In genomic region chr2:238573065-238573778, GRCh38 we compare ENCODE assay signal across 8 cellular contexts.
DNase-seq lines count a peak whose midpoint lies in the region; ATAC-seq and TF ChIP-seq lines count a peak whose summit lies in the region.

No MANE protein-coding gene starts in this region.

- no peaks in the 10 kb centered on the region for H3K9me3 ChIP-seq in left lung

- peaks cover 0 to 5% of the 10 kb centered on the region in 2 donors for H3K4me1 ChIP-seq in left lung

- no peak overlapping the region for H3K4me3 ChIP-seq in left lung

- DNase-seq in ACHN = peak; percentile 12
- DNase-seq in GM13977 (ENCODE audit: low spot score) = peak; percentile 74
- peak; percentile 17 to 31 for DNase-seq in activated CD4-positive, alpha-beta T cell treated with anti-CD3 and anti-CD28 coated beads, Interleukin-2, amount 50 U/mL, for 48 hours
- DNase-seq in left lung = no peak
- DNase-seq in LoVo (ENCODE audit: low spot score) = no peak
- no peak for DNase-seq in G401 (ENCODE audit: low spot score)
- DNase-seq in NCI-H1436 treated with DMSO at 0.1 percent for 48 hours (lab: John Stamatoyannopoulos, UW) = no peak

- H3K27ac ChIP-seq in left lung = no peak overlapping the region

- H3K36me3 ChIP-seq in left lung = no peaks in the 10 kb centered on the region

- ATAC-seq in left lung (no peak), HG03432 (IDR thresholded peaks at IDR 0.05; ENCODE audit: unreplicated experiment) (no peak)

- TF ChIP-seq CTCF in GM13977 (IDR thresholded peaks at IDR 0.05; ENCODE audit: extremely low read depth, insufficient read depth, missing control alignments) = peak; percentile 70
- peak; percentile 42 to 65 for TF ChIP-seq CTCF in left lung (IDR thresholded peaks at IDR 0.05)

- intact Hi-C loops in left lung (cut with DNase I) = no loop called here

- in situ Hi-C loops in ACHN (cut with HindIII; ENCODE audit: low pct_ligation_motif_present, low pct_unique_long_range_greater_than_20kb, low sequenced_read_pairs) (no loop called here), GM13977 (cut with MboI; ENCODE audit: low pct_unique_long_range_greater_than_20kb, low sequenced_read_pairs, unreplicated experiment) (no loop called here), G401 (cut with HindIII; ENCODE audit: low sequenced_read_pairs) (no loop called here)

- peaks cover 0 to 5% of the 10 kb centered on the region in 2 donors for H3K27me3 ChIP-seq in left lung

Comparison
In these comparisons a context has a peak if more than half of its experiments do, and no peak if none do; other contexts are left out.
1. DNase-seq: peak in ACHN (single experiment), GM13977 (single experiment) and activated CD4-positive, alpha-beta T cell treated with anti-CD3 and anti-CD28 coated beads, Interleukin-2, amount 50 U/mL, for 48 hours (2 of 2); none in left lung (0 of 2), LoVo (single experiment), G401 (single experiment) and NCI-H1436 treated with DMSO at 0.1 percent for 48 hours (single experiment).